Comparison of ENCODE assay signal across 8 cellular contexts in genomic region chr5:172006378-172007152, GRCh38. TPM values are rescaled to one million over a fixed set of nuclear protein-coding genes. Genes with fewer than 3 reads are reported as not detected.
DNase-seq lines count a peak whose midpoint lies in the region; ATAC-seq and TF ChIP-seq lines count a peak whose summit lies in the region.

TSS of gene FBXW11 (minus strand) at chr5:172006638. CDS start at chr5:172006502, 136 bp downstream.

- H2AFZ ChIP-seq in SU-DHL-6 (ENCODE audit: low read depth, low read length, severe bottlenecking) = peak within 1 kb of the TSS; percentile 79
- H2AFZ ChIP-seq in parathyroid adenoma = peak within 1 kb of the TSS; percentile 99

- peak within 1 kb of the TSS; percentile 93 for H3K9ac ChIP-seq in SU-DHL-6 (ENCODE audit: low read length)
- peak within 1 kb of the TSS; percentile 93 for H3K9ac ChIP-seq in parathyroid adenoma

- no peaks in the 10 kb centered on the region for H3K36me3 ChIP-seq in SU-DHL-6 (ENCODE audit: low read length)
- H3K36me3 ChIP-seq in parathyroid adenoma (ENCODE audit: control insufficient read depth, insufficient read depth, low read length) = no peaks in the 10 kb centered on the region
- H3K36me3 ChIP-seq in tibial nerve = no peaks in the 10 kb centered on the region

- DNase-seq in NCI-H128 (lab: John Stamatoyannopoulos, UW; ENCODE audit: unreplicated experiment) (peak; percentile 86), Right ventricle myocardium superior (peak; percentile 98), tibial nerve (ENCODE audit: low spot score in 2 of 2) (peak; percentile 81 to 87)
- peak; percentile 87 for DNase-seq in activated naive CD8-positive, alpha-beta T cell treated with anti-CD3 and anti-CD28 coated beads, Interleukin-2, amount 50 U/mL, for 16 hours (ENCODE audit: low read depth, low spot score)

- TF ChIP-seq CTCF in SU-DHL-6 (IDR thresholded peaks at IDR 0.05; ENCODE audit: insufficient read depth, low read length, poor library complexity, severe bottlenecking) = no peak
- peak; percentile 2 for TF ChIP-seq CTCF in parathyroid adenoma (IDR thresholded peaks at IDR 0.05)
- peak in 2 of 5 experiments; percentile 7 to 51 for TF ChIP-seq CTCF in tibial nerve (IDR thresholded peaks at IDR 0.05)

- ATAC-seq in HG02678 (IDR thresholded peaks at IDR 0.05; ENCODE audit: unreplicated experiment) (peak; percentile 79), Right ventricle myocardium superior (ENCODE audit: poor library complexity) (peak; percentile 96)

- H3K4me3 ChIP-seq in SU-DHL-6 (ENCODE audit: insufficient read depth, low read length, poor library complexity, severe bottlenecking) (peak within 1 kb of the TSS; percentile 74), parathyroid adenoma (ENCODE audit: low read depth, low read length) (peak within 1 kb of the TSS; percentile 83), tibial nerve (peak within 1 kb of the TSS; percentile 88 to 98 (median 92))

- peak; percentile 82 to 92 for TF ChIP-seq EP300 in tibial nerve (IDR thresholded peaks at IDR 0.05)

- no peaks in the 10 kb centered on the region for H3K9me2 ChIP-seq in SU-DHL-6 (replicated peaks; ENCODE audit: insufficient read depth, low read length)

- intact Hi-C loops in Right ventricle myocardium superior (cut with DNase I) = no loop called here

- H3K4me2 ChIP-seq in SU-DHL-6 (ENCODE audit: low read depth, low read length, poor library complexity, severe bottlenecking) (peak within 1 kb of the TSS; percentile 98), parathyroid adenoma (ENCODE audit: low read length) (peak within 1 kb of the TSS; percentile 82)

- H3K27ac ChIP-seq in SU-DHL-6 (ENCODE audit: low read depth, low read length) = peak within 1 kb of the TSS; percentile 88
- peak within 1 kb of the TSS; percentile 95 for H3K27ac ChIP-seq in parathyroid adenoma
- H3K27ac ChIP-seq in tibial nerve = peak within 1 kb of the TSS; percentile 94 to 96 (median 95)

- H4K20me1 ChIP-seq in SU-DHL-6 (ENCODE audit: low read depth, low read length) = peaks cover 5% of the 10 kb centered on the region; the same call in 1 of the 2 replicates

- H3K9me3 ChIP-seq in SU-DHL-6 (ENCODE audit: insufficient read depth, low read length) = no peaks in the 10 kb centered on the region
- H3K9me3 ChIP-seq in parathyroid adenoma (ENCODE audit: control insufficient read depth, low read length) = no peaks in the 10 kb centered on the region
- no peaks in the 10 kb centered on the region for H3K9me3 ChIP-seq in tibial nerve

- peaks cover 18% of the 10 kb centered on the region for H3F3A ChIP-seq in SU-DHL-6 (ENCODE audit: insufficient read depth)

- H3K4me1 ChIP-seq in parathyroid adenoma = peaks cover 18% of the 10 kb centered on the region
- peaks cover 0 to 51% (median 31%) of the 10 kb centered on the region in 4 donors for H3K4me1 ChIP-seq in tibial nerve

- H3K79me2 ChIP-seq in SU-DHL-6 (ENCODE audit: insufficient read depth, low read length) (peaks cover 46% of the 10 kb centered on the region), parathyroid adenoma (peaks cover 37% of the 10 kb centered on the region)

- 0% methylated on average over 25 to 63 of the region's 77 CpGs for WGBS in tibial nerve, 2 donors

- H3K27me3 ChIP-seq in SU-DHL-6 (ENCODE audit: low read length) (no peaks in the 10 kb centered on the region), parathyroid adenoma (ENCODE audit: control insufficient read depth, insufficient read depth, low read length) (no peaks in the 10 kb centered on the region), tibial nerve (no peaks in the 10 kb centered on the region)

- TF ChIP-seq POLR2A in GM10847 (IDR thresholded peaks at IDR 0.05; ENCODE audit: extremely low read depth, insufficient read length) = peak; percentile 98
- TF ChIP-seq POLR2A in tibial nerve (IDR thresholded peaks at IDR 0.05) = peak; percentile 50 to 73

RNA-seq across cellular contexts. Expression of gene FBXW11, which starts in this region (rescaled TPM):
- 59.3 TPM for total RNA-seq in Right ventricle myocardium superior
- total RNA-seq in tibial nerve = 10 to 100 TPM; 49.2 to 96.4 (median 73.4) TPM

Comparison
In these comparisons a context has a peak if more than half of its experiments do, and no peak if none do; other contexts are left out.
1. Peak in every context shown above with its lines: DNase-seq, ATAC-seq, H3K4me3 ChIP-seq and H3K27ac ChIP-seq.